18 cellular contexts compared by ENCODE assay signal in genomic region chr2:175579646-175580045, GRCh38.
DNase-seq lines count a peak whose midpoint lies in the region; FAIRE-seq and TF ChIP-seq lines count a peak whose summit lies in the region.
"Had no signal": no experiment of that assay in that cellular context is flagged by ENCODE, and none has a peak within 500 bp of the region (broad histone marks: within the 10 kb centered on the region; RNA-seq: fewer than 3 reads in every experiment).

No MANE protein-coding gene starts in this region.

- no peak overlapping the region for H3K27ac ChIP-seq in testis
- H3K27ac ChIP-seq: BLaER1 treated with 17β-estradiol and CSF1 and Interleukin-3, amounts not matched to agents 10 nM and 100 nM; Peyer's patch had no signal

- H3K4me3 ChIP-seq in testis = no peak overlapping the region
- H3K4me3 ChIP-seq: BLaER1 treated with 17β-estradiol and CSF1 and Interleukin-3, amounts not matched to agents 10 nM and 100 nM; Peyer's patch had no signal

- peak; percentile 31 for DNase-seq in GF-D8 (lab: John Stamatoyannopoulos, UW)
- DNase-seq in NAMALWA (ENCODE audit: low spot score) = peak; percentile 18
- peak; percentile 50 for DNase-seq in SIG-M5 (lab: John Stamatoyannopoulos, UW)
- DNase-seq in medulla oblongata (ENCODE audit: extremely low spot score) = peak; percentile 23
- DNase-seq in GM12892 (ENCODE audit: insufficient read length) = no peak
- no peak for DNase-seq in NCI-H187 treated with DMSO at 0.1 percent for 48 hours (lab: John Stamatoyannopoulos, UW)
- DNase-seq in NCI-H510A (lab: John Stamatoyannopoulos, UW) = no peak
- DNase-seq in testis = no peak
- DNase-seq: DND-41; NCI-H187; NK-92 treated with Interleukin-12 subunit alpha and Interleukin-12 subunit beta, amount 100 ng/mL, for 24 hours; Peyer's patch; SK-N-SH had no signal

- no peaks in the 10 kb centered on the region for H3K36me3 ChIP-seq in testis (ENCODE audit: low read depth, missing control alignments)
- H3K36me3 ChIP-seq: BLaER1 treated with 17β-estradiol and CSF1 and Interleukin-3, amounts not matched to agents 10 nM and 100 nM; Peyer's patch had no signal

- intact Hi-C loops in testis (cut with DNase I; ENCODE audit: low total_unique reads) = no loop called here

- no peaks in the 10 kb centered on the region for H3K9me3 ChIP-seq in testis
- H3K9me3 ChIP-seq: BLaER1 treated with 17β-estradiol and CSF1 and Interleukin-3, amounts not matched to agents 10 nM and 100 nM; Peyer's patch; SK-N-SH had no signal

- TF ChIP-seq POLR2A in GM12892 (IDR thresholded peaks at IDR 0.05; ENCODE audit: low read depth, low read length) (no peak), testis (IDR thresholded peaks at IDR 0.05) (no peak)

- no peaks in the 10 kb centered on the region for H3K4me1 ChIP-seq in testis
- H3K4me1 ChIP-seq: Peyer's patch had no signal

- WGBS in testis, 2 donors = 68 to 76% methylated on average over 1 of the region's 1 CpG

- no peak for FAIRE-seq in GM12892 (lab: Jason Lieb, UNC)
- FAIRE-seq: A204.1, G401.6, GM12891, H54 had no signal

- TF ChIP-seq CTCF in testis (IDR thresholded peaks at IDR 0.05) = no peak

- H3K27me3 ChIP-seq in testis = no peaks in the 10 kb centered on the region
- H3K27me3 ChIP-seq: BLaER1 treated with 17β-estradiol and CSF1 and Interleukin-3, amounts not matched to agents 10 nM and 100 nM; Peyer's patch had no signal

Comparison
In these comparisons a context has a peak if more than half of its experiments do, and no peak if none do; other contexts are left out.
1. DNase-seq: peak in GF-D8 (single experiment), NAMALWA (single experiment), SIG-M5 (single experiment) and medulla oblongata (single experiment); none in GM12892 (single experiment), NCI-H187 treated with DMSO at 0.1 percent for 48 hours (single experiment), NCI-H510A (single experiment) and testis (single experiment).